ENCODE assay signal across 15 cellular contexts in genomic region chr2:9210030-9210429, GRCh38. TPM values are rescaled to one million over a fixed set of nuclear protein-coding genes. Genes with fewer than 3 reads are reported as not detected.
DNase-seq lines count a peak whose midpoint lies in the region; ATAC-seq and TF ChIP-seq lines count a peak whose summit lies in the region.
"Had no signal": no experiment of that assay in that cellular context is flagged by ENCODE, and none has a peak within 500 bp of the region (broad histone marks: within the 10 kb centered on the region; RNA-seq: fewer than 3 reads in every experiment).

No MANE protein-coding gene starts in this region.

- H2BK5ac ChIP-seq in IMR-90 (ENCODE audit: low read depth, low read length, poor library complexity, severe bottlenecking) = no peak overlapping the region

- H3K9me3 ChIP-seq in IMR-90 (ENCODE audit: control insufficient read depth, insufficient read depth, low read length) = no peaks in the 10 kb centered on the region
- no peaks in the 10 kb centered on the region for H3K9me3 ChIP-seq in ascending aorta
- no peaks in the 10 kb centered on the region for H3K9me3 ChIP-seq in mucosa of descending colon
- no peaks in the 10 kb centered on the region for H3K9me3 ChIP-seq in thoracic aorta
- no peaks in the 10 kb centered on the region for H3K9me3 ChIP-seq in WERI-Rb-1 (ENCODE audit: severe bottlenecking)

- H3K9me1 ChIP-seq in IMR-90 (ENCODE audit: insufficient read depth, low read length) = peaks cover 32% of the 10 kb centered on the region

- H3K4me3 ChIP-seq in IMR-90 (ENCODE audit: insufficient read depth, low read depth, low read length) (no peak overlapping the region), ascending aorta (peak overlapping the region; percentile 14 to 80), mucosa of descending colon (no peak overlapping the region), thoracic aorta (no peak overlapping the region), WERI-Rb-1 (ENCODE audit: low read depth, low read length) (no peak overlapping the region)

- no peak overlapping the region for H2BK20ac ChIP-seq in IMR-90 (ENCODE audit: low read depth, low read length)

- H3K79me1 ChIP-seq in IMR-90 (ENCODE audit: low read depth in 1 of 2, low read length in 2 of 2) = peaks cover 18 to 58% of the 10 kb centered on the region in 2 experiments; a peak in 3 of 4 replicates

- H4K8ac ChIP-seq in IMR-90 (ENCODE audit: low read depth in 2 of 2, low read length in 2 of 2) = peak overlapping the region in 1 of 2 experiments; percentile 5; a peak in 1 of 4 replicates

- H3K4me2 ChIP-seq in IMR-90 (ENCODE audit: low read depth, low read length) = no peak overlapping the region

- no TSS peak for BruUV-seq in IMR-90 (replicated peaks; lab: Mats Ljungman, UMichigan)

- H4K91ac ChIP-seq in IMR-90 (ENCODE audit: insufficient read depth, low read depth, low read length) = no peak overlapping the region; the same call in 1 of the 2 replicates

- no peak overlapping the region for H3K56ac ChIP-seq in IMR-90 (ENCODE audit: extremely low read depth, insufficient read depth, low read length)

- peak overlapping the region; percentile 15; the same call in 1 of the 2 replicates for H3K4ac ChIP-seq in IMR-90 (ENCODE audit: low read depth, low read length)

- no peak overlapping the region; the same call in 1 of the 2 replicates for H3K18ac ChIP-seq in IMR-90 (ENCODE audit: low read depth, low read length)

- peak overlapping the region; percentile 36 for H3K23ac ChIP-seq in IMR-90 (ENCODE audit: low read depth, low read length)

- no peak overlapping the region for H2AFZ ChIP-seq in IMR-90 (replicated peaks; ENCODE audit: low read length, poor library complexity)

- peak overlapping the region; percentile 43; the same call in 1 of the 3 replicates for H2BK15ac ChIP-seq in IMR-90 (ENCODE audit: low read depth, low read length)

- intact Hi-C loops in IMR-90 (cut with micrococcal nuclease) (no loop called here), ascending aorta (cut with DNase I) (no loop called here), mucosa of descending colon (cut with DNase I, micrococcal nuclease) (no loop called here)

- in situ Hi-C loops in IMR-90 (cut with MboI; ENCODE audit: low sequenced_read_pairs) = no loop called here

- H2AK5ac ChIP-seq in IMR-90 (ENCODE audit: low read depth, low read length) = no peak overlapping the region

- DNase-seq in IMR-90 = no peak
- DNase-seq in ascending aorta (ENCODE audit: low spot score in 2 of 2) = peak in 1 of 2 donors; percentile 7
- peak in 1 of 3 donors; percentile 44 for DNase-seq in mucosa of descending colon
- DNase-seq in thoracic aorta (ENCODE audit: low spot score) = no peak
- DNase-seq in WERI-Rb-1 = no peak
- no peak for DNase-seq in GDM1 (lab: John Stamatoyannopoulos, UW)
- DNase-seq in stimulated activated CD4-positive, alpha-beta T cell treated with anti-CD3 and anti-CD28 coated beads, Interleukin-4, amount 100 ng/mL, for 4 hours = no peak
- DNase-seq: activated CD8-positive, alpha-beta memory T cell treated with anti-CD3 and anti-CD28 coated beads, Interleukin-2, amount 50 U/mL, for 4 hours; activated naive CD4-positive, alpha-beta T cell treated with Interleukin-2 at 50 U/mL for 16 hours; brain microvascular endothelial cell; DMS79; effector CD8-positive, alpha-beta T cell; NCI-H1105; RPMI8226 had no signal

- ATAC-seq in IMR-90 (ENCODE audit: low read depth) (no peak), mucosa of descending colon (peak; percentile 30), thoracic aorta (ENCODE audit: insufficient number of reproducible peaks, low FRiP score, low read depth) (no peak)
- ATAC-seq: activated CD4-positive, CD25-positive, alpha-beta regulatory T cell treated with anti-CD3 and anti-CD28 coated beads, Interleukin-2, amount 50 U/mL, for 24 hours had no signal

- CTCF ChIA-PET in IMR-90 (lab: Yijun Ruan, JAX) = no interaction called here

- no peak for TF ChIP-seq RAD21 in IMR-90 (IDR thresholded peaks at IDR 0.05; ENCODE audit: low read length)

- POLR2A ChIA-PET in IMR-90 (lab: Charles Lee; ENCODE audit: unreplicated experiment) = no interaction called here

- H2BK120ac ChIP-seq in IMR-90 (ENCODE audit: low read depth, low read length) = 0 out of 2 replicates have a peak overlapping the region, but pooled peaks have one; percentile 9

- no peak overlapping the region; the same call in 1 of the 2 replicates for H4K5ac ChIP-seq in IMR-90 (ENCODE audit: low read depth, low read length)

- H3K27ac ChIP-seq in IMR-90 (ENCODE audit: insufficient read depth, low read length) = no peak overlapping the region
- peak overlapping the region; percentile 93 to 98 for H3K27ac ChIP-seq in ascending aorta
- peak overlapping the region; percentile 50 to 96 for H3K27ac ChIP-seq in thoracic aorta
- no peak overlapping the region for H3K27ac ChIP-seq in WERI-Rb-1
- H3K27ac ChIP-seq: brain microvascular endothelial cell had no signal

- H4K20me1 ChIP-seq in IMR-90 (ENCODE audit: insufficient read depth, low read length) = peaks cover 55% of the 10 kb centered on the region; the same call in 1 of the 2 replicates

- H3K36me3 ChIP-seq in IMR-90 (ENCODE audit: control insufficient read depth, insufficient read depth, low read length) = no peaks in the 10 kb centered on the region
- no peaks in the 10 kb centered on the region for H3K36me3 ChIP-seq in ascending aorta
- H3K36me3 ChIP-seq in mucosa of descending colon (ENCODE audit: low read depth) = no peaks in the 10 kb centered on the region
- H3K36me3 ChIP-seq in thoracic aorta = no peaks in the 10 kb centered on the region
- H3K36me3 ChIP-seq in WERI-Rb-1 = no peaks in the 10 kb centered on the region; the same call in none of the 2 replicates

- H3K14ac ChIP-seq in IMR-90 (replicated peaks; ENCODE audit: low read depth, low read length) = no peak overlapping the region; the same call in 1 of the 2 replicates

- no peak overlapping the region for H2AK9ac ChIP-seq in IMR-90 (replicated peaks; ENCODE audit: low read depth, low read length, poor library complexity)

- H3K9ac ChIP-seq in IMR-90 (ENCODE audit: low read depth, low read length) = no peak overlapping the region

- TF ChIP-seq CTCF in IMR-90 (conservative IDR thresholded peaks at IDR 0.05; ENCODE audit: low read depth, low read length) = no peak
- no peak for TF ChIP-seq CTCF in ascending aorta (IDR thresholded peaks at IDR 0.05)
- TF ChIP-seq CTCF in mucosa of descending colon (IDR thresholded peaks at IDR 0.05) = no peak
- TF ChIP-seq CTCF in thoracic aorta (IDR thresholded peaks at IDR 0.05) = no peak
- TF ChIP-seq CTCF in WERI-Rb-1 (IDR thresholded peaks at IDR 0.05; ENCODE audit: low read depth, low read length) = no peak

- dilution Hi-C loops in IMR-90 (cut with HindIII; ENCODE audit: low sequenced_read_pairs, unreplicated experiment) = no loop called here

- TF ChIP-seq POLR2A in IMR-90 (IDR thresholded peaks at IDR 0.05; ENCODE audit: low read depth, low read length) = no peak

- peaks cover 19% of the 10 kb centered on the region for H3K4me1 ChIP-seq in IMR-90 (ENCODE audit: control insufficient read depth, insufficient read depth, low read length)
- peaks cover 17 to 48% of the 10 kb centered on the region in 2 donors for H3K4me1 ChIP-seq in ascending aorta
- H3K4me1 ChIP-seq in mucosa of descending colon (ENCODE audit: low read depth) = peaks cover 52% of the 10 kb centered on the region
- peaks cover 44 to 74% of the 10 kb centered on the region in 2 donors for H3K4me1 ChIP-seq in thoracic aorta (ENCODE audit: control insufficient read depth in 1 of 2, low read depth in 2 of 2)

- no peaks in the 10 kb centered on the region for H3K27me3 ChIP-seq in IMR-90 (ENCODE audit: control insufficient read depth, insufficient read depth, low read length)
- no peaks in the 10 kb centered on the region for H3K27me3 ChIP-seq in ascending aorta
- H3K27me3 ChIP-seq in thoracic aorta (replicated peaks; ENCODE audit: insufficient read depth) = no peaks in the 10 kb centered on the region
- no peaks in the 10 kb centered on the region for H3K27me3 ChIP-seq in WERI-Rb-1 (ENCODE audit: insufficient read depth, low read depth, severe bottlenecking)
- H3K27me3 ChIP-seq: brain microvascular endothelial cell had no signal

- WGBS in IMR-90 (ENCODE audit: extremely low coverage in 2 of 2, insufficient read length in 1 of 2), 2 experiments = no CpG with 5 or more reads among the region's 2 CpGs

TF ChIP-seq in IMR-90, 13 proteins besides CTCF, POLR2A, EP300 and RAD21:
- TF ChIP-seq BHLHE40 (IDR thresholded peaks at IDR 0.05; ENCODE audit: low read depth, low read length) (no peak), CHD1 (IDR thresholded peaks at IDR 0.05; ENCODE audit: low read depth, low read length) (no peak), FOS (IDR thresholded peaks at IDR 0.05; ENCODE audit: low read depth, low read length) (no peak), NFE2L2 (IDR thresholded peaks at IDR 0.05; ENCODE audit: low read depth, low read length) (no peak)
- TF ChIP-seq, protein P1, sequence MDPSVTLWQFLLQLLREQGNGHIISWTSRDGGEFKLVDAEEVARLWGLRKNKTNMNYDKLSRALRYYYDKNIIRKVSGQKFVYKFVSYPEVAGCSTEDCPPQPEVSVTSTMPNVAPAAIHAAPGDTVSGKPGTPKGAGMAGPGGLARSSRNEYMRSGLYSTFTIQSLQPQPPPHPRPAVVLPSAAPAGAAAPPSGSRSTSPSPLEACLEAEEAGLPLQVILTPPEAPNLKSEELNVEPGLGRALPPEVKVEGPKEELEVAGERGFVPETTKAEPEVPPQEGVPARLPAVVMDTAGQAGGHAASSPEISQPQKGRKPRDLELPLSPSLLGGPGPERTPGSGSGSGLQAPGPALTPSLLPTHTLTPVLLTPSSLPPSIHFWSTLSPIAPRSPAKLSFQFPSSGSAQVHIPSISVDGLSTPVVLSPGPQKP (IDR thresholded peaks at IDR 0.05; ENCODE audit: borderline replicate concordance, low read depth, low read length) = no peak

RNA-seq across cellular contexts. Expression of gene ASAP2, which starts 3.4 kb away (rescaled TPM):
- total RNA-seq in IMR-90 (2012; rRNA removed) (19.7 and 26.9 TPM in 2 replicates), ascending aorta (56.9 TPM), mucosa of descending colon (10 to 100 TPM; 50.4 to 84.1 (median 50.5) TPM), thoracic aorta (100 to 1,000 TPM in 1 of 2 donors, 10 to 100 TPM in 1; 58.1 to 102 TPM)
- polyA plus RNA-seq in IMR-90 (2012; rRNA removed) = 25.0 and 28.1 TPM in 2 replicates
- 10.0 and 11.4 TPM in 2 replicates for polyA plus RNA-seq in IMR-90 (2012; cell fraction: cytosol; rRNA removed)
- polyA plus RNA-seq in IMR-90 (2012; cell fraction: nucleus; rRNA removed; ENCODE audit: low replicate concordance) = 23.8 and 56.1 TPM in 2 replicates

Comparison
In these comparisons a context has a peak if more than half of its experiments do, and no peak if none do; other contexts are left out.
1. H3K27ac ChIP-seq: peak in ascending aorta (2 of 2) and thoracic aorta (2 of 2); none in IMR-90 (single experiment) and WERI-Rb-1 (single experiment).
2. H3K4me3 ChIP-seq: peak in ascending aorta (2 of 2); none in IMR-90 (single experiment), mucosa of descending colon (single experiment), thoracic aorta (single experiment) and WERI-Rb-1 (single experiment).